24 cellular contexts compared by ENCODE assay signal in the genomic region with DNA sequence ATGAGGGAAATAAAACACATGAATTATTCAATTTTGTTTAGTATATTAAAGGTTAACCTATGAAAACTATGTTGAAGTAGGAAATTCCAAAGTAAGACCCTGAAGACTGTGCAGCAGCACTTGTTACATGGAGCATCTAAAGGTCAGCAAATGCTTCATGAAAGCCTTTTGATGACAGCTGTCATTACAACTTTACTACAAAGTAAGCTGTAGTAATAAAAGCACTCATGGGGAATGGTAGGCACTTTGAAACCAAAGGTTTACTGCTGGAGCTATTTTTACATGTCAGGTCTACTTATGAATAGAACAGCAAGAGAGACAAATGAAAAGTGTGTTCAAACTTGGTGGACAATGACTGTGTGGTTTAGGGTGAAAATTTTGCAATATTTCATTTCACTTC.
"Had no signal": no experiment of that assay in that cellular context is flagged by ENCODE, and none has a peak within 500 bp of the region (broad histone marks: within the 10 kb centered on the region; RNA-seq: fewer than 3 reads in every experiment).

No MANE protein-coding gene starts in this region.

- ATAC-seq: activated CD8-positive, alpha-beta T cell treated with anti-CD3 and anti-CD28 coated beads, Interleukin-2, amount 10 ng/mL, durations not matched to agents 7 days and 5 days; WTC11 had no signal

- H3K4me3 ChIP-seq: adrenal gland, PC-9 had no signal

- H3K27me3 ChIP-seq: adrenal gland had no signal

- DNase-seq: activated CD4-positive, alpha-beta T cell treated with anti-CD3 and anti-CD28 coated beads for 48 hours; activated CD4-positive, alpha-beta T cell treated with anti-CD3 and anti-CD28 coated beads, Interleukin-2, amount 50 U/mL, for 4 hours; activated CD4-positive, CD25-positive, alpha-beta regulatory T cell treated with anti-CD3 and anti-CD28 coated beads, Interleukin-2, amount 50 U/mL, for 72 hours; activated CD8-positive, alpha-beta memory T cell treated with anti-CD3 and anti-CD28 coated beads, Interleukin-2, amount 50 U/mL, for 48 hours; activated CD8-positive, alpha-beta T cell treated with anti-CD3 and anti-CD28 coated beads, Interleukin-2, amount 10 ng/mL, durations not matched to agents 7 days and 5 days; activated naive CD4-positive, alpha-beta T cell treated with anti-CD3 and anti-CD28 coated beads, Interleukin-2, amount 50 U/mL, for 16 hours; activated naive CD8-positive, alpha-beta T cell treated with anti-CD3 and anti-CD28 coated beads, Interleukin-2, amount 10 ng/mL, durations not matched to agents 7 days and 5 days; activated T-cell treated with anti-CD3 and anti-CD28 coated beads, Interleukin-2, amount 50 U/mL, for 1 hour; adrenal gland; anterior cingulate cortex; cerebellar nuclear complex; KG1; NCI-H1092; NCI-H1417; NCI-H2029; NCI-H2171; NCI-H345; NCI-H510A; NCI-H526 treated with DMSO at 0.1 percent for 48 hours; NCI-H82; PC-9; SIG-M5; SW 1271 had no signal

- H3K36me3 ChIP-seq: adrenal gland had no signal

- H3K4me2 ChIP-seq: PC-9 had no signal

- H3K27ac ChIP-seq: adrenal gland, PC-9 had no signal

- H2AFZ ChIP-seq: PC-9 had no signal

- H3K9me3 ChIP-seq: adrenal gland had no signal
